In the genomic region with DNA sequence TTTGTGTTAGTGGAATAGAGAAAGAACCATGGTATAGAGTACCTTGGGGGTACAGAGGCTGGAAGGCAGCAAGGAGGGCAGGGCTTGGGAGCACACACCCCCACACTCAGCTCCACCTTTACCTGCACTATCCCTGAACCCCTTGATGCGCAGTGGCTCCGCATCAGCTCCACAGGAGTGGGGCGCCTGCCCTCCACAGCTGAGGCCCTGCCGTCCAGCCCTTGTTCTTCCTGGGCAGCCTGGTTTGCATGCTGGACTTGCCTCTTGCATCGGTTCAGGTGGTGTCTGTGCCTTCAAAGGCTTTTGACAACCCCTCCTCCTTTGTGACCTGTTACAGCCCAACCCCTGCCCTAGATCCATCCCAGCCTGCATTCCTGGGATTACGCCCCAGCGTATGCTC, we compare ENCODE assay signal across 25 cellular contexts.
"Had no signal": no experiment of that assay in that cellular context is flagged by ENCODE, and none has a peak within 500 bp of the region (broad histone marks: within the 10 kb centered on the region; RNA-seq: fewer than 3 reads in every experiment).

No MANE protein-coding gene starts in this region.

- H3K4me1 ChIP-seq: colonic mucosa, esophagus squamous epithelium, parathyroid adenoma, sigmoid colon, tibial nerve, uterus had no signal

- H3K36me3 ChIP-seq: colonic mucosa, esophagus squamous epithelium, lower lobe of right lung, sigmoid colon, thoracic aorta, tibial nerve, upper lobe of left lung, uterus had no signal

- H3K4me1 Mint-ChIP-seq: naive B cell; stimulated activated naive B cell treated with anti-CD40 and anti-IgM and Interleukin-4, amounts not matched to agents 10 μg/mL and 1 μg/mL and 100 μg/mL, for 72 hours had no signal

- H2AFZ ChIP-seq: parathyroid adenoma had no signal

- H3K27ac Mint-ChIP-seq: dendritic cell treated with granulocyte-macrophage colony-stimulating factor and Interleukin-4, amounts not matched to agents 40 ng/mL and 50 ng/mL, for 4 days; immature natural killer cell; naive B cell; natural killer cell treated with Interleukin-12 subunit alpha and Interleukin-12 subunit beta and Interleukin-15 and Interleukin-18, amount 100 ng/mL, for 72 hours; progenitor cell of endocrine pancreas; stimulated activated naive B cell treated with anti-CD40 and anti-IgM and Interleukin-4, amounts not matched to agents 10 μg/mL and 1 μg/mL and 100 μg/mL, for 72 hours; stimulated activated naive CD8-positive, alpha-beta T cell treated with anti-CD3 and anti-CD28 coated beads, Interleukin-15, Interleukin-2, amounts not matched to agents 100 ng/mL and 50 ng/mL, for 24 hours had no signal

- H3K4me3 ChIP-seq: colonic mucosa, esophagus squamous epithelium, lower lobe of right lung, sigmoid colon, thoracic aorta, tibial nerve, upper lobe of left lung, uterus had no signal

- DNase-seq: colonic mucosa; effector CD8-positive, alpha-beta T cell; erythroblast; esophagus squamous epithelium; foreskin melanocyte; glutamatergic neuron; hypothalamus; immature natural killer cell; left ventricle myocardium superior; lower lobe of right lung; naive B cell; sigmoid colon; stimulated activated naive B cell treated with anti-CD40 and anti-IgM and Interleukin-4, amounts not matched to agents 10 μg/mL and 1 μg/mL and 100 μg/mL, for 72 hours; upper lobe of left lung; uterus had no signal

- H3K4me3 Mint-ChIP-seq: dendritic cell treated with granulocyte-macrophage colony-stimulating factor and Interleukin-4, amounts not matched to agents 40 ng/mL and 50 ng/mL, for 4 days; immature natural killer cell; naive B cell; natural killer cell treated with Interleukin-12 subunit alpha and Interleukin-12 subunit beta and Interleukin-15 and Interleukin-18, amount 100 ng/mL, for 72 hours; neural crest cell; stimulated activated naive B cell treated with anti-CD40 and anti-IgM and Interleukin-4, amounts not matched to agents 10 μg/mL and 1 μg/mL and 100 μg/mL, for 72 hours; stimulated activated naive CD8-positive, alpha-beta T cell treated with anti-CD3 and anti-CD28 coated beads, Interleukin-15, Interleukin-2, amounts not matched to agents 100 ng/mL and 50 ng/mL, for 24 hours had no signal

- H3K9me3 Mint-ChIP-seq: dendritic cell treated with granulocyte-macrophage colony-stimulating factor and Interleukin-4, amounts not matched to agents 40 ng/mL and 50 ng/mL, for 4 days; immature natural killer cell; naive B cell; natural killer cell treated with Interleukin-12 subunit alpha and Interleukin-12 subunit beta and Interleukin-15 and Interleukin-18, amount 100 ng/mL, for 72 hours; neural crest cell; stimulated activated naive B cell treated with anti-CD40 and anti-IgM and Interleukin-4, amounts not matched to agents 10 μg/mL and 1 μg/mL and 100 μg/mL, for 72 hours; stimulated activated naive CD8-positive, alpha-beta T cell treated with anti-CD3 and anti-CD28 coated beads, Interleukin-15, Interleukin-2, amounts not matched to agents 100 ng/mL and 50 ng/mL, for 24 hours had no signal

- H3K27me3 ChIP-seq: colonic mucosa, esophagus squamous epithelium, sigmoid colon, tibial nerve, upper lobe of left lung, uterus had no signal

- H3K27me3 Mint-ChIP-seq: dendritic cell treated with granulocyte-macrophage colony-stimulating factor and Interleukin-4, amounts not matched to agents 40 ng/mL and 50 ng/mL, for 4 days; natural killer cell treated with Interleukin-12 subunit alpha and Interleukin-12 subunit beta and Interleukin-15 and Interleukin-18, amount 100 ng/mL, for 72 hours; stimulated activated naive CD8-positive, alpha-beta T cell treated with anti-CD3 and anti-CD28 coated beads, Interleukin-15, Interleukin-2, amounts not matched to agents 100 ng/mL and 50 ng/mL, for 24 hours had no signal

- FAIRE-seq: keratinocyte had no signal

- H3K27ac ChIP-seq: colonic mucosa, esophagus squamous epithelium, lower lobe of right lung, parathyroid adenoma, sigmoid colon, thoracic aorta, tibial nerve, upper lobe of left lung, uterus had no signal

- H3K9ac ChIP-seq: parathyroid adenoma had no signal

- H3K36me3 Mint-ChIP-seq: naive B cell; natural killer cell treated with Interleukin-12 subunit alpha and Interleukin-12 subunit beta and Interleukin-15 and Interleukin-18, amount 100 ng/mL, for 72 hours; stimulated activated naive B cell treated with anti-CD40 and anti-IgM and Interleukin-4, amounts not matched to agents 10 μg/mL and 1 μg/mL and 100 μg/mL, for 72 hours had no signal

- H3K9me3 ChIP-seq: colonic mucosa, esophagus squamous epithelium, lower lobe of right lung, sigmoid colon, thoracic aorta, tibial nerve, upper lobe of left lung, uterus had no signal

- ATAC-seq: left ventricle myocardium superior; lower lobe of right lung; right cardiac atrium; stimulated activated naive B cell treated with anti-CD40 and anti-IgM and Interleukin-4, amounts not matched to agents 10 μg/mL and 1 μg/mL and 100 μg/mL, for 72 hours had no signal
